Comparison of ENCODE assay signal across 17 cellular contexts in the genomic region with DNA sequence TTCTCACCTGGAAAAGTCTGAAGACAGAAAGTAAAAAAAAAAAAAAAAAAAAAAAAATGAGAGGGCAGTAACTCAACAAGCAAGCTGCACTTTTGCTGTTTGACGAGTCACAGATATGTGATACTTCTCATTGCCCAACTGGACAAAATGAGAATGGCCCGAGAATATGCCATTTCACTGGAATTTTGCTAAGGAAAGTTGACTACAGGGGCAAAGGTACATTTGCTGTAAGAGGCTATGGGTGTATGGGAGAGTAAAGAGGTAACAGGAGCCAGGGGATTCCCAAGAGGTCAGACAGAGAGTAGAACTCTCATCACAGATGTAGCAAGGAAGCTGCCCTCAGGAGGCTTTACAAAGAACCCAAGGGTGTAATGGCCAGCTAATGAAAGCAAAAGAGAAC.
"Had no signal": no experiment of that assay in that cellular context is flagged by ENCODE, and none has a peak within 500 bp of the region (broad histone marks: within the 10 kb centered on the region; RNA-seq: fewer than 3 reads in every experiment).

No MANE protein-coding gene starts in this region.

- H3K4me1 ChIP-seq: colonic mucosa, gastroesophageal sphincter, sigmoid colon had no signal

- H3K27me3 ChIP-seq: colonic mucosa, gastroesophageal sphincter, sigmoid colon had no signal

- ATAC-seq: esophagus mucosa, gastroesophageal sphincter had no signal

- H3K27ac ChIP-seq: colonic mucosa, gastroesophageal sphincter, left ventricle myocardium inferior, psoas muscle, sigmoid colon, skin epidermis had no signal

- H3K36me3 ChIP-seq: colonic mucosa, gastroesophageal sphincter, left ventricle myocardium inferior, sigmoid colon had no signal

- H3K9me3 ChIP-seq: colonic mucosa, gastroesophageal sphincter, left ventricle myocardium inferior, psoas muscle, sigmoid colon had no signal

- H3K4me3 ChIP-seq: colonic mucosa, gastroesophageal sphincter, left ventricle myocardium inferior, lung, psoas muscle, sigmoid colon, skin epidermis had no signal

- DNase-seq: colonic mucosa; effector CD4-positive, alpha-beta T cell; endodermal cell; foreskin fibroblast; immature natural killer cell; left ventricle myocardium inferior; mesendoderm; naive B cell; nephron progenitor cell; psoas muscle; sigmoid colon; stimulated activated CD4-positive, alpha-beta T cell treated with anti-CD3 and anti-CD28 coated beads, Interleukin-12 subunit alpha, Interleukin-12 subunit beta, amount 100 ng/mL, for 4 hours; stimulated activated naive CD4-positive, alpha-beta T cell had no signal
